1 cellular context compared by ENCODE assay signal in the genomic region with DNA sequence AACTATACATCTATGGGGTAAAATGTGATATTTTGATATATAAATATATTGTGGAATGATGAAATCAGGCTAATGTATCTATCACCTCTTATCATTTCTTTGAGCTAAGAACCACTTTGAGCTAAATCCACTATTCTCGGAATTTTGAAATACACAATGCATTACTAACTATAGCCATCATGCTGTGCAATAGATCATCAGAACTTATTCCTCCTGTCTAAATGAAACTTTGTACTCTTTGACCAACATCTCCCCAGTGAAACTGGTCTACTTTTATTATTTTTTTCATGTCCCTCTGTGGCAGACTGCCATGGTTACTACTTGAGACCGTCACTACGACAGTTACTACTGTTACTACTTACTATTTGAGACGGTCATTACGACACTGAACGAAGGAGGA.
TF ChIP-seq lines count a peak whose summit lies in the region.

No MANE protein-coding gene starts in this region.

TF ChIP-seq in HepG2, 621 proteins besides CTCF, POLR2A, EP300 and RAD21:
- TF ChIP-seq PLSCR1 (CRISPR knock-in tag; IDR thresholded peaks at IDR 0.05; ENCODE audit: borderline replicate concordance) (no peak), SMAD3 (CRISPR knock-in tag; IDR thresholded peaks at IDR 0.05) (no peak)
